ENCODE assay signal across 18 cellular contexts in the genomic region with DNA sequence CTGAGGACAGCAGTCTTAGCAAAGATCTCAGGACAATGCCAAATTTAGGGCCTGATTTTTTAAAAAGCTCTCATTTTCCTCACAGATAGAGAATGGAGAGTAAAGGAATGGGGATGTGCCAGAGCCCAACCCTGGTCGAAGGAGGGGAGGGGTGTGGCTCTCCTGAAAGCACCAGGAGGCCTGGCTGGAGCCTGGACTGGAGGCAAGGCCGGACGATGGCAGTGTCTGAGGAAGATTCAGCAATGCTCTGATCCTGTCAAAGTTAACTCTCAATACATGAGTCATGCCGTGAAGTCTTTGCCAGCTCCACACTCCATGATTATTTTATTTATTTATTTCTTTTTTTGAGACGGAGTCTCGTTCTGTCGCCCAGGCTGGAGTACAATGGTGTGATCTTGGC.
DNase-seq lines count a peak whose midpoint lies in the region; ATAC-seq and TF ChIP-seq lines count a peak whose summit lies in the region.
"Had no signal": no experiment of that assay in that cellular context is flagged by ENCODE, and none has a peak within 500 bp of the region (broad histone marks: within the 10 kb centered on the region; RNA-seq: fewer than 3 reads in every experiment).

No MANE protein-coding gene starts in this region.

- CTCF ChIA-PET in SK-N-SH (lab: Yijun Ruan, JAX), result no interaction called here

- H2AFZ ChIP-seq in SK-N-SH (ENCODE audit: low read depth), result no peak overlapping the region

- H3K27ac ChIP-seq in SK-N-SH (ENCODE audit: low read depth in 2 of 2, low read length in 1 of 2), result no peak overlapping the region
- no peak overlapping the region for H3K27ac ChIP-seq in gastroesophageal sphincter
- peak overlapping the region; percentile 18 for H3K27ac ChIP-seq in thymus (ENCODE audit: low read depth)
- no peak overlapping the region for H3K27ac ChIP-seq in psoas muscle
- H3K27ac ChIP-seq: ascending aorta, WERI-Rb-1 had no signal

- no peaks in the 10 kb centered on the region for H3K27me3 ChIP-seq in SK-N-SH (ENCODE audit: insufficient read depth)
- no peaks in the 10 kb centered on the region for H3K27me3 ChIP-seq in gastroesophageal sphincter
- no peaks in the 10 kb centered on the region for H3K27me3 ChIP-seq in thymus (ENCODE audit: control insufficient read depth, insufficient read depth)
- no peaks in the 10 kb centered on the region for H3K27me3 ChIP-seq in psoas muscle (ENCODE audit: insufficient read depth in 3 of 3, low read length in 2 of 3)
- H3K27me3 ChIP-seq: ascending aorta had no signal

- H3K9ac ChIP-seq in SK-N-SH, result no peak overlapping the region

- 94% methylated on average over 7 of the region's 7 CpGs for WGBS in SK-N-SH (ENCODE audit: low lambda C conversion rate)
- 57 to 73% methylated on average over 7 of the region's 7 CpGs for WGBS in gastroesophageal sphincter (ENCODE audit: low coverage in 1 of 2), 2 donors
- 97% methylated on average over 7 of the region's 7 CpGs for WGBS in thymus
- 71 to 82% (median 80%) methylated on average over 7 of the region's 7 CpGs for WGBS in psoas muscle, 3 donors

- H3K4me1 ChIP-seq in SK-N-SH (ENCODE audit: control insufficient read depth in 1 of 2, insufficient read depth in 2 of 2, low read depth in 1 of 2, low read length in 1 of 2) (no peaks in the 10 kb centered on the region), gastroesophageal sphincter (no peaks in the 10 kb centered on the region), thymus (ENCODE audit: control insufficient read depth, insufficient read depth, low read length) (no peaks in the 10 kb centered on the region), psoas muscle (no peaks in the 10 kb centered on the region)
- H3K4me1 ChIP-seq: ascending aorta had no signal

- no peak for TF ChIP-seq EP300 in SK-N-SH (IDR thresholded peaks at IDR 0.05; ENCODE audit: borderline replicate concordance in 1 of 2, low read depth in 1 of 2, low read length in 1 of 2)
- TF ChIP-seq EP300 in gastroesophageal sphincter (IDR thresholded peaks at IDR 0.05), result no peak

- no peak for TF ChIP-seq POLR2A in gastroesophageal sphincter (IDR thresholded peaks at IDR 0.05)

- H3K4me2 ChIP-seq in SK-N-SH, result no peak overlapping the region

- POLR2A ChIA-PET in SK-N-SH (lab: Yijun Ruan, JAX), result no interaction called here

- peaks cover 41 to 60% of the 10 kb centered on the region in 2 experiments for H3K36me3 ChIP-seq in SK-N-SH (replicated peaks in 1 of 2; ENCODE audit: control insufficient read depth in 1 of 2, insufficient read depth in 2 of 2, low read length in 1 of 2)
- H3K36me3 ChIP-seq in gastroesophageal sphincter, result peaks cover 3 to 70% of the 10 kb centered on the region in 2 donors
- peaks cover 47% of the 10 kb centered on the region for H3K36me3 ChIP-seq in thymus (ENCODE audit: control insufficient read depth, insufficient read depth)
- peaks cover 23 to 85% of the 10 kb centered on the region in 2 donors for H3K36me3 ChIP-seq in psoas muscle (ENCODE audit: insufficient read depth in 1 of 2, low read depth in 1 of 2)
- H3K36me3 ChIP-seq: WERI-Rb-1 had no signal

- no peak for TF ChIP-seq RAD21 in SK-N-SH (IDR thresholded peaks at IDR 0.05; ENCODE audit: low read length)

- no peaks in the 10 kb centered on the region for H3K9me3 ChIP-seq in SK-N-SH
- no peaks in the 10 kb centered on the region for H3K9me3 ChIP-seq in gastroesophageal sphincter
- no peaks in the 10 kb centered on the region for H3K9me3 ChIP-seq in thymus (ENCODE audit: control insufficient read depth)
- no peaks in the 10 kb centered on the region for H3K9me3 ChIP-seq in psoas muscle
- H3K9me3 ChIP-seq: ascending aorta had no signal

- ATAC-seq in SK-N-SH treated with all-trans-retinoic acid at 6 μM for 48 hours (peak; percentile 54; the same call in 2 of the 3 replicates), gastroesophageal sphincter (peak; percentile 28), psoas muscle (no peak)
- ATAC-seq: Panc1 had no signal

- no peaks in the 10 kb centered on the region for H3K9me2 ChIP-seq in SK-N-SH

- intact Hi-C loops in psoas muscle (cut with DNase I), result no loop called here

- H3K4me3 ChIP-seq in SK-N-SH (ENCODE audit: low read depth in 2 of 2, low read length in 1 of 2) (no peak overlapping the region), gastroesophageal sphincter (no peak overlapping the region), thymus (ENCODE audit: low read length) (no peak overlapping the region), psoas muscle (no peak overlapping the region)
- H3K4me3 ChIP-seq: ascending aorta had no signal

- H4K20me1 ChIP-seq in SK-N-SH (ENCODE audit: insufficient read depth), result no peaks in the 10 kb centered on the region

- no peak for DNase-seq in SK-N-SH
- DNase-seq in amniotic epithelial cell (ENCODE audit: low read depth), result peak; percentile 18
- DNase-seq in NCI-H2196 treated with DMSO at 0.1 percent for 48 hours (lab: John Stamatoyannopoulos, UW; ENCODE audit: unreplicated experiment), result no peak
- no peak for DNase-seq in psoas muscle
- no peak for DNase-seq in activated effector memory CD4-positive, alpha-beta T cell treated with Interleukin-2 at 50 U/mL for 16 hours
- DNase-seq: 8988T; activated gamma-delta T cell treated with Interleukin-2 at 50 U/mL for 16 hours; effector CD4-positive, alpha-beta T cell; NCI-H1930; NCI-H524 treated with DMSO at 0.1 percent for 48 hours; posterior cingulate gyrus; stimulated activated CD4-positive, alpha-beta T cell treated with anti-CD3 and anti-CD28 coated beads, Interleukin-12 subunit alpha, Interleukin-12 subunit beta, amount 100 ng/mL, for 4 hours; WERI-Rb-1 had no signal

- H3F3A ChIP-seq in SK-N-SH (replicated peaks; ENCODE audit: insufficient read depth), result peaks cover 3% of the 10 kb centered on the region

- TF ChIP-seq CTCF in SK-N-SH (IDR thresholded peaks at IDR 0.05) (no peak), gastroesophageal sphincter (IDR thresholded peaks at IDR 0.05) (no peak), psoas muscle (IDR thresholded peaks at IDR 0.05) (no peak)

- no peaks in the 10 kb centered on the region for H3K79me2 ChIP-seq in SK-N-SH (ENCODE audit: insufficient read depth)

TF ChIP-seq in SK-N-SH treated with all-trans-retinoic acid at 6 μM for 48 hours, 23 proteins besides CTCF, POLR2A, EP300 and RAD21 (continues in another document):
- TF ChIP-seq ZFP3 (CRISPR knock-in tag; IDR thresholded peaks at IDR 0.05) (no peak), OSR1 (CRISPR knock-in tag; IDR thresholded peaks at IDR 0.05) (no peak), CSDC2 (CRISPR knock-in tag; IDR thresholded peaks at IDR 0.05) (no peak), GLIS3 (CRISPR knock-in tag; IDR thresholded peaks at IDR 0.05) (no peak), ESRRG (CRISPR knock-in tag; IDR thresholded peaks at IDR 0.05) (no peak)
- TF ChIP-seq, protein P1, sequence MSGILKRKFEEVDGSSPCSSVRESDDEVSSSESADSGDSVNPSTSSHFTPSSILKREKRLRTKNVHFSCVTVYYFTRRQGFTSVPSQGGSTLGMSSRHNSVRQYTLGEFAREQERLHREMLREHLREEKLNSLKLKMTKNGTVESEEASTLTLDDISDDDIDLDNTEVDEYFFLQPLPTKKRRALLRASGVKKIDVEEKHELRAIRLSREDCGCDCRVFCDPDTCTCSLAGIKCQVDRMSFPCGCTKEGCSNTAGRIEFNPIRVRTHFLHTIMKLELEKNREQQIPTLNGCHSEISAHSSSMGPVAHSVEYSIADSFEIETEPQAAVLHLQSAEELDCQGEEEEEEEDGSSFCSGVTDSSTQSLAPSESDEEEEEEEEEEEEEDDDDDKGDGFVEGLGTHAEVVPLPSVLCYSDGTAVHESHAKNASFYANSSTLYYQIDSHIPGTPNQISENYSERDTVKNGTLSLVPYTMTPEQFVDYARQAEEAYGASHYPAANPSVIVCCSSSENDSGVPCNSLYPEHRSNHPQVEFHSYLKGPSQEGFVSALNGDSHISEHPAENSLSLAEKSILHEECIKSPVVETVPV (CRISPR knock-in tag; IDR thresholded peaks at IDR 0.05), result no peak

TF ChIP-seq in SK-N-SH, 30 proteins besides CTCF, POLR2A, EP300 and RAD21:
- TF ChIP-seq TAF1 (IDR thresholded peaks at IDR 0.05; ENCODE audit: borderline replicate concordance, low read depth, low read length) (no peak), MEF2A (IDR thresholded peaks at IDR 0.05; ENCODE audit: borderline replicate concordance, low read depth) (no peak), FOXJ3 (CRISPR knock-in tag; IDR thresholded peaks at IDR 0.05) (no peak), EZH2phosphoT487 (IDR thresholded peaks at IDR 0.05; ENCODE audit: borderline replicate concordance, low read depth) (no peak), FOSL2 (IDR thresholded peaks at IDR 0.05; ENCODE audit: borderline replicate concordance, low read depth) (no peak), POLR2AphosphoS5 (IDR thresholded peaks at IDR 0.05; ENCODE audit: low read depth, low read length) (no peak), RCOR1 (IDR thresholded peaks at IDR 0.05; ENCODE audit: low read length) (no peak), TCF12 (IDR thresholded peaks at IDR 0.05) (no peak), CHD2 (IDR thresholded peaks at IDR 0.05; ENCODE audit: low read length, partially characterized antibody) (no peak), NRF1 (IDR thresholded peaks at IDR 0.05; ENCODE audit: low read depth, low read length) (no peak), GABPA (IDR thresholded peaks at IDR 0.05; ENCODE audit: low read depth) (no peak), RXRA (IDR thresholded peaks at IDR 0.05; ENCODE audit: borderline replicate concordance, low read depth) (no peak), MXI1 (IDR thresholded peaks at IDR 0.05; ENCODE audit: low read depth, low read length) (no peak)
- TF ChIP-seq, protein P2, sequence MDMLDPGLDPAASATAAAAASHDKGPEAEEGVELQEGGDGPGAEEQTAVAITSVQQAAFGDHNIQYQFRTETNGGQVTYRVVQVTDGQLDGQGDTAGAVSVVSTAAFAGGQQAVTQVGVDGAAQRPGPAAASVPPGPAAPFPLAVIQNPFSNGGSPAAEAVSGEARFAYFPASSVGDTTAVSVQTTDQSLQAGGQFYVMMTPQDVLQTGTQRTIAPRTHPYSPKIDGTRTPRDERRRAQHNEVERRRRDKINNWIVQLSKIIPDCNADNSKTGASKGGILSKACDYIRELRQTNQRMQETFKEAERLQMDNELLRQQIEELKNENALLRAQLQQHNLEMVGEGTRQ (IDR thresholded peaks at IDR 0.05; ENCODE audit: borderline replicate concordance, low read depth, low read length), result no peak
- TF ChIP-seq, protein P3, sequence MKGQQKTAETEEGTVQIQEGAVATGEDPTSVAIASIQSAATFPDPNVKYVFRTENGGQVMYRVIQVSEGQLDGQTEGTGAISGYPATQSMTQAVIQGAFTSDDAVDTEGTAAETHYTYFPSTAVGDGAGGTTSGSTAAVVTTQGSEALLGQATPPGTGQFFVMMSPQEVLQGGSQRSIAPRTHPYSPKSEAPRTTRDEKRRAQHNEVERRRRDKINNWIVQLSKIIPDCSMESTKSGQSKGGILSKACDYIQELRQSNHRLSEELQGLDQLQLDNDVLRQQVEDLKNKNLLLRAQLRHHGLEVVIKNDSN (IDR thresholded peaks at IDR 0.05; ENCODE audit: borderline replicate concordance, low read depth), result no peak

Comparison
In these comparisons a context has a peak if more than half of its experiments do, and no peak if none do; other contexts are left out.
1. ATAC-seq: peak in SK-N-SH treated with all-trans-retinoic acid at 6 μM for 48 hours (single experiment) and gastroesophageal sphincter (single experiment); none in psoas muscle (0 of 4).